8 cellular contexts compared by ENCODE assay signal in genomic region chr15:68279779-68280745, GRCh38. TPM values are rescaled to one million over a fixed set of nuclear protein-coding genes. Genes with fewer than 3 reads are reported as not detected.
A peak's percentile ranks its signal among the peaks of the same experiment; 100 is the strongest.
DNase-seq lines count a peak whose midpoint lies in the region; ATAC-seq and TF ChIP-seq lines count a peak whose summit lies in the region.

No MANE protein-coding gene starts in this region.

- no peaks in the 10 kb centered on the region for H3K9me3 Mint-ChIP-seq in natural killer cell

- H3K4me3 ChIP-seq in BLaER1 treated with 17β-estradiol and CSF1 and Interleukin-3, amounts not matched to agents 10 nM and 100 nM, result peak overlapping the region; percentile 78 to 97 (median 94)
- peak overlapping the region; percentile 95 for H3K4me3 ChIP-seq in MG63

- H3K4me2 ChIP-seq in BLaER1 treated with 17β-estradiol and CSF1 and Interleukin-3, amounts not matched to agents 10 nM and 100 nM, result peak overlapping the region; percentile 90 to 100 (median 94)

- H4K20me1 ChIP-seq in BLaER1 treated with 17β-estradiol and CSF1 and Interleukin-3, amounts not matched to agents 10 nM and 100 nM, result peaks cover 47 to 69% (median 66%) of the 10 kb centered on the region in 11 experiments

- peak overlapping the region; percentile 94 to 99 (median 96) for H3K9ac ChIP-seq in BLaER1 treated with 17β-estradiol and CSF1 and Interleukin-3, amounts not matched to agents 10 nM and 100 nM

- H3K27ac ChIP-seq in BLaER1 treated with 17β-estradiol and CSF1 and Interleukin-3, amounts not matched to agents 10 nM and 100 nM, result peak overlapping the region in 10 of 11 experiments; percentile 6 to 99 (median 97); a peak in 16 of 22 replicates
- H3K27ac ChIP-seq in cingulate gyrus (ENCODE audit: low read depth, low read length), result peak overlapping the region; percentile 31

- no peaks in the 10 kb centered on the region for H3K27me3 Mint-ChIP-seq in natural killer cell (ENCODE audit: low read depth in 2 of 2)

- peaks cover 41 to 76% (median 46%) of the 10 kb centered on the region in 10 experiments for H3K4me1 ChIP-seq in BLaER1 treated with 17β-estradiol and CSF1 and Interleukin-3, amounts not matched to agents 10 nM and 100 nM

- TF ChIP-seq CTCF in natural killer cell (IDR thresholded peaks at IDR 0.05), result no peak

- DNase-seq in MG63 (no peak), natural killer cell (no peak), amygdala (lab: John Stamatoyannopoulos, UW) (no peak), NCI-H1694 (lab: John Stamatoyannopoulos, UW) (no peak), NCI-H187 treated with DMSO at 0.1 percent for 48 hours (lab: John Stamatoyannopoulos, UW) (no peak), amniotic stem cell (lab: John Stamatoyannopoulos, UW) (no peak)

- peaks cover 0 to 20% (median 11%) of the 10 kb centered on the region in 11 experiments; a peak in 19 of 22 replicates for H3K9me3 ChIP-seq in BLaER1 treated with 17β-estradiol and CSF1 and Interleukin-3, amounts not matched to agents 10 nM and 100 nM (replicated peaks in 1 of 11)
- no peaks in the 10 kb centered on the region for H3K9me3 ChIP-seq in MG63

- intact Hi-C loops in natural killer cell (cut with micrococcal nuclease), result loop anchor here (5.0 to 10.0 kb wide), 2 partner anchors 438 to 1025 kb away; partner anchors contain the start of genes AAGAB, IQCH and RNU6-1

- no peak for ATAC-seq in natural killer cell

- no peaks in the 10 kb centered on the region for H3K27me3 ChIP-seq in BLaER1 treated with 17β-estradiol and CSF1 and Interleukin-3, amounts not matched to agents 10 nM and 100 nM
- H3K27me3 ChIP-seq in MG63, result no peaks in the 10 kb centered on the region

- H3K4me1 Mint-ChIP-seq in natural killer cell, result peaks cover 54 to 58% of the 10 kb centered on the region in 2 donors

- peaks cover 15 to 45% (median 24%) of the 10 kb centered on the region in 11 experiments for H3K36me3 ChIP-seq in BLaER1 treated with 17β-estradiol and CSF1 and Interleukin-3, amounts not matched to agents 10 nM and 100 nM
- peaks cover 38% of the 10 kb centered on the region for H3K36me3 ChIP-seq in MG63

- H3K36me3 Mint-ChIP-seq in natural killer cell, result no peaks in the 10 kb centered on the region

- peak overlapping the region; percentile 96 to 98 for H3K27ac Mint-ChIP-seq in natural killer cell

- peak overlapping the region; percentile 94 for H3K4me3 Mint-ChIP-seq in natural killer cell

RNA-seq across cellular contexts. Expression of gene FEM1B, which starts 2.5 kb away (rescaled TPM):
- 35.2 and 41.3 TPM in 2 replicates for total RNA-seq in MG63 (2014; rRNA removed; shearing (Covaris generic); ENCODE audit: low replicate concordance)
- total RNA-seq in natural killer cell, result 10 to 100 TPM; 57.4 to 73.5 (median 67.9) TPM

RNA-seq across cellular contexts. Expression of gene CLN6, which starts 50.5 kb away (rescaled TPM):
- total RNA-seq in MG63 (2014; rRNA removed; shearing (Covaris generic); ENCODE audit: low replicate concordance), result 29.5 and 38.8 TPM in 2 replicates
- total RNA-seq in natural killer cell, result 10 to 100 TPM; 14.9 to 19.0 (median 15.5) TPM
